ENCODE assay signal across 15 cellular contexts in the genomic region with DNA sequence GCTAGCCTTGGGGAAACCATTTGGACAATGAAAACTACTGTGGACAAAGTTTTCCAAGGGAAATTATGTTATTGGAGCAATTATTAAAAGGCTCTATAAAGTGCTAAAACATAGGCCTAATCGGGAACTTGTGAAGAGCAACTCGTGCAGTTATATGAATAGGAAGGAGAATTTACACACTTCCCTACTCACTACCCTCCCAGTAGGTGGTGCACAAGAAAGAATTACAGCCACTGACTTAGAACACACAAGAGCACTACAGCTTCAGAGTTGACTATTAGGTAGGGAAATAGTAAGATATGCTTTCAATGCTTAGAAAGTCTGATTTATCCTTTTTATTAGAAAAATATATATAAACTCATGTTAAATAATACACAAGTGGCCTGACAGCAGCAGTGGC. TPM values are rescaled to one million over a fixed set of nuclear protein-coding genes. Genes with fewer than 3 reads are reported as not detected.
DNase-seq lines count a peak whose midpoint lies in the region; ATAC-seq and TF ChIP-seq lines count a peak whose summit lies in the region.
"Had no signal": no experiment of that assay in that cellular context is flagged by ENCODE, and none has a peak within 500 bp of the region (broad histone marks: within the 10 kb centered on the region; RNA-seq: fewer than 3 reads in every experiment).

No MANE protein-coding gene starts in this region.

- in situ Hi-C loops in SK-MEL-5 (cut with HindIII; ENCODE audit: low pct_unique_long_range_greater_than_20kb, low sequenced_read_pairs): no loop called here

- no peak for ATAC-seq in GM21515 (IDR thresholded peaks at IDR 0.05; ENCODE audit: unreplicated experiment)
- ATAC-seq: left cardiac atrium had no signal

- H3K4me3 ChIP-seq in AG10803 (ENCODE audit: low read length) (no peak overlapping the region), foreskin fibroblast (ENCODE audit: low read depth in 1 of 2, low read length in 2 of 2) (no peak overlapping the region)
- H3K4me3 ChIP-seq: uterus had no signal

- TF ChIP-seq CTCF in AG10803 (conservative IDR thresholded peaks at IDR 0.05; ENCODE audit: low read length) (peak; percentile 31), GM20000 (IDR thresholded peaks at IDR 0.05; ENCODE audit: extremely low read depth, missing control alignments) (no peak), foreskin fibroblast (IDR thresholded peaks at IDR 0.05; ENCODE audit: low read depth, low read length) (peak; percentile 23)

- DNase-seq in AG10803 (ENCODE audit: low read depth) (peak; percentile 20), GM20000 (ENCODE audit: low spot score) (peak; percentile 6), SK-MEL-5 (ENCODE audit: low read depth, low spot score) (peak; percentile 70), foreskin fibroblast (peak in 1 of 2 donors; percentile 27), NCI-H748 (lab: John Stamatoyannopoulos, UW; ENCODE audit: unreplicated experiment) (no peak), NCI-H2081 treated with DMSO at 0.1 percent for 48 hours (lab: John Stamatoyannopoulos, UW) (no peak)
- DNase-seq in effector CD4-positive, alpha-beta T cell: no peak
- DNase-seq: activated CD4-positive, alpha-beta T cell treated with anti-CD3 and anti-CD28 coated beads, Interleukin-2, amount 50 U/mL, for 48 hours; activated naive CD4-positive, alpha-beta T cell; CD4-positive, CD25-positive, alpha-beta regulatory T cell; H9; left cardiac atrium; NCI-H446; uterus had no signal

RNA-seq across cellular contexts. Expression of a gene that starts 47.2 kb away (rescaled TPM):
- total RNA-seq in SK-MEL-5 (2014; rRNA removed; shearing (Covaris generic)): 10.6 and 11.1 TPM in 2 replicates
- 4.1 and 6.7 TPM in 2 replicates for polyA plus RNA-seq in SK-MEL-5 (2015; cell fraction: cytosol; rRNA removed)
- polyA plus RNA-seq in SK-MEL-5 (2015; cell fraction: nucleus; rRNA removed): 25.4 and 39.5 TPM in 2 replicates

Comparison
In these comparisons a context has a peak if more than half of its experiments do, and no peak if none do; other contexts are left out.
1. DNase-seq: peak in AG10803 (single experiment), GM20000 (single experiment) and SK-MEL-5 (single experiment); none in effector CD4-positive, alpha-beta T cell (single experiment), NCI-H748 (single experiment) and NCI-H2081 treated with DMSO at 0.1 percent for 48 hours (single experiment).